Comparison of ENCODE assay signal across 8 cellular contexts in genomic region chr20:58506999-58507398, GRCh38. TPM values are rescaled to one million over a fixed set of nuclear protein-coding genes. Genes with fewer than 3 reads are reported as not detected.
"Had no signal": no experiment of that assay in that cellular context is flagged by ENCODE, and none has a peak within 500 bp of the region (broad histone marks: within the 10 kb centered on the region; RNA-seq: fewer than 3 reads in every experiment).

No MANE protein-coding gene starts in this region.

RNA-seq across cellular contexts. Expression of gene APCDD1L, which starts 8.2 kb away (rescaled TPM):
- total RNA-seq: dermis microvascular lymphatic vessel endothelial cell, frontal cortex, lower lobe of right lung, lung microvascular endothelial cell, mesenteric fat pad, mesothelial cell of epicardium had no signal
- polyA plus RNA-seq: hepatocyte, immature natural killer cell had no signal
